In the genomic region with DNA sequence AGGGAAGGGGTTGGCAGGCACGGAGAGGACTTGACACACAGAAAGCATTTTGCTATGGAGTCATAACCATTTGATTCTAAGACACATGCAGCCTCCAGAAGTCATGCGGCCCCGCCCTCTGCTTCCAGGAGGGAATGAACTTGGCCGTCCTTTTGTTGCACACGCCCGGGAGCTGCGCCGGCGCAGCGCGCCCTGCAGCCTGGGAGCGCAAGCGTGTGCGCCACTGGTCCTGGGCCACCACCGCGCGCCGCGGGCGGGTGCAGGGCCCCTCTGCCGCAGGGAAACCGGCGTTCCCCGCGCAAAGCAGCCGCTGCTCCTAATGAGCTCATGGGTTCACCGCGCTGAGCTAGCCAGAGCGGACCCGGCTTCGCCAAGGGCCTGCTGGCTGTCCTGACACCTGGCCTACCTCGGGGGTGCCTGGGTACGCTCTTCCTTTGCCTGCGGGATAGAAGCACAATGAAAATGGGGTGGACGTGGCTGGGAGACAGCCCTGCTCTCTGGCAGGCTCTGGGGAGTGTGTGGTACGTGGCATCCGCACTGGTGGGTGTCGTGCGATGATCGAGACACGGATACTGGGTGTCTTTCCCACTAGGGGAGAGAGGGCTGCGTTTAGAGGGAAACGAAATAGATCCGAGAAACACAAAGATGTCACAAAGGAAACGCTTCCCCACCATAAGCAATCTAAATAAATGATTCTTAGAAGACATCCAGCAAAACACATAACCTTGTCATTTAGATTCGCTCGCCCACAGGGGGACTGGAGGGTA, we compare ENCODE assay signal across 8 cellular contexts. TPM values are rescaled to one million over a fixed set of nuclear protein-coding genes. Genes with fewer than 3 reads are reported as not detected.
DNase-seq lines count a peak whose midpoint lies in the region; ATAC-seq and TF ChIP-seq lines count a peak whose summit lies in the region.

No MANE protein-coding gene starts in this region.

- H3K4me3 ChIP-seq in AG10803 (ENCODE audit: low read length) (peak overlapping the region; percentile 73), mucosa of stomach (ENCODE audit: low read length) (peak overlapping the region; percentile 80)

- peaks cover 12% of the 10 kb centered on the region for H3K4me1 Mint-ChIP-seq in activated T-cell treated with anti-CD3 and anti-CD28 coated beads, Interleukin-2, amount 50 U/mL, for 72 hours (ENCODE audit: low read depth)

- peak overlapping the region; percentile 84 to 92 for H3K4me3 Mint-ChIP-seq in activated T-cell treated with anti-CD3 and anti-CD28 coated beads, Interleukin-2, amount 50 U/mL, for 72 hours

- H3K27ac Mint-ChIP-seq in activated T-cell treated with anti-CD3 and anti-CD28 coated beads, Interleukin-2, amount 50 U/mL, for 72 hours = no peak overlapping the region

- H3K27me3 ChIP-seq in mucosa of stomach (ENCODE audit: control insufficient read depth, insufficient read depth, low read length) = peaks cover 12% of the 10 kb centered on the region

- no peaks in the 10 kb centered on the region for H3K36me3 ChIP-seq in mucosa of stomach (ENCODE audit: control insufficient read depth, insufficient read depth, low read length)

- H3K9me3 Mint-ChIP-seq in activated T-cell treated with anti-CD3 and anti-CD28 coated beads, Interleukin-2, amount 50 U/mL, for 72 hours = no peaks in the 10 kb centered on the region

- peak; percentile 14 for ATAC-seq in GM19324 (IDR thresholded peaks at IDR 0.05; ENCODE audit: low FRiP score, unreplicated experiment)
- peak; percentile 50 to 60 for ATAC-seq in activated T-cell treated with anti-CD3 and anti-CD28 coated beads, Interleukin-2, amount 50 U/mL, for 72 hours (replicated peaks in 1 of 2)
- no peak for ATAC-seq in GM19395 (IDR thresholded peaks at IDR 0.05; ENCODE audit: unreplicated experiment)

- DNase-seq in AG10803 (ENCODE audit: low read depth) = peak; percentile 91
- DNase-seq in NCI-H510A treated with DMSO at 0.1 percent for 48 hours (lab: John Stamatoyannopoulos, UW) = peak; percentile 60
- DNase-seq in activated T-cell treated with anti-CD3 and anti-CD28 coated beads, Interleukin-2, amount 50 U/mL, for 72 hours = peak; percentile 33 to 49
- DNase-seq in fibroblast of peridontal ligament (ENCODE audit: extremely low read depth) = peak; percentile 88

- peaks cover 14% of the 10 kb centered on the region for H3K4me1 ChIP-seq in mucosa of stomach (ENCODE audit: control insufficient read depth, insufficient read depth, low read length)

- H3K36me3 Mint-ChIP-seq in activated T-cell treated with anti-CD3 and anti-CD28 coated beads, Interleukin-2, amount 50 U/mL, for 72 hours (ENCODE audit: insufficient read depth in 2 of 2) = no peaks in the 10 kb centered on the region

- no peaks in the 10 kb centered on the region for H3K9me3 ChIP-seq in mucosa of stomach (ENCODE audit: control insufficient read depth, low read length)

- TF ChIP-seq CTCF in AG10803 (conservative IDR thresholded peaks at IDR 0.05; ENCODE audit: low read length) = no peak

- H3K27me3 Mint-ChIP-seq in activated T-cell treated with anti-CD3 and anti-CD28 coated beads, Interleukin-2, amount 50 U/mL, for 72 hours (ENCODE audit: low read depth) = peaks cover 47% of the 10 kb centered on the region

- peak overlapping the region; percentile 68 for H3K9ac ChIP-seq in mucosa of stomach (ENCODE audit: low read length)

- peak overlapping the region; percentile 93 for H3K27ac ChIP-seq in temporal lobe (ENCODE audit: low read depth, low read length)

RNA-seq across cellular contexts. Expression of a gene that starts 0.7 kb away (rescaled TPM):
- 10 to 100 TPM; 17.9 to 26.0 TPM for total RNA-seq in activated T-cell treated with anti-CD3 and anti-CD28 coated beads, Interleukin-2, amount 50 U/mL, for 72 hours
- 56.5 TPM for total RNA-seq in temporal lobe

RNA-seq across cellular contexts. Expression of a gene that starts 54.1 kb away (rescaled TPM):
- total RNA-seq in activated T-cell treated with anti-CD3 and anti-CD28 coated beads, Interleukin-2, amount 50 U/mL, for 72 hours = 10 to 100 TPM; 41.8 to 48.1 TPM
- 14.8 TPM for total RNA-seq in temporal lobe

Comparison
In these comparisons a context has a peak if more than half of its experiments do, and no peak if none do; other contexts are left out.
1. DNase-seq: peak in every context shown above with its lines; median percentile 91 in AG10803; 88 in fibroblast of peridontal ligament; 60 in NCI-H510A treated with DMSO at 0.1 percent for 48 hours; 41 in activated T-cell treated with anti-CD3 and anti-CD28 coated beads, Interleukin-2, amount 50 U/mL, for 72 hours.